ENCODE assay signal across 25 cellular contexts in genomic region chr2:171728989-171729951, GRCh38. TPM values are rescaled to one million over a fixed set of nuclear protein-coding genes. Genes with fewer than 3 reads are reported as not detected.
A peak's percentile ranks its signal among the peaks of the same experiment; 100 is the strongest.
DNase-seq lines count a peak whose midpoint lies in the region; ATAC-seq and TF ChIP-seq lines count a peak whose summit lies in the region.
"Had no signal": no experiment of that assay in that cellular context is flagged by ENCODE, and none has a peak within 500 bp of the region (broad histone marks: within the 10 kb centered on the region; RNA-seq: fewer than 3 reads in every experiment).

No MANE protein-coding gene starts in this region.

- POLR2A ChIA-PET in activated CD4-positive, alpha-beta T cell treated with anti-CD3 and anti-CD28 coated beads, Interleukin-2, amount 10 ng/mL, durations not matched to agents 7 days and 5 days (lab: Charles Lee) = no interaction called here

- H3K4me1 ChIP-seq in right lobe of liver = peaks cover 0 to 33% (median 15%) of the 10 kb centered on the region in 4 donors
- H3K4me1 ChIP-seq: BE2C, SJCRH30 had no signal

- peaks cover 0 to 8% (median 4%) of the 10 kb centered on the region in 4 donors for H3K36me3 ChIP-seq in right lobe of liver
- H3K36me3 ChIP-seq: BE2C had no signal

- DNase-seq in activated naive CD8-positive, alpha-beta T cell treated with anti-CD3 and anti-CD28 coated beads, Interleukin-2, amount 50 U/mL, for 24 hours = no peak
- DNase-seq in right lobe of liver (no peak), hypothalamus (lab: John Stamatoyannopoulos, UW) (no peak), T-helper 1 cell (no peak)
- no peak for DNase-seq in activated CD4-positive, alpha-beta T cell treated with anti-CD3 and anti-CD28 coated beads, Interleukin-2, amount 10 ng/mL, durations not matched to agents 7 days and 5 days
- DNase-seq: 8988T; ACHN; BE2C; GM23248; H9; IMR-90; KG1; MG63; NCI-H1105 treated with DMSO at 0.1 percent for 48 hours; NCI-H146; NCI-H1930; NCI-H446 treated with DMSO at 0.1 percent for 48 hours; NCI-H526; NCI-H82; NK-92 treated with Interleukin-12 subunit alpha and Interleukin-12 subunit beta, amount 100 ng/mL, for 24 hours; PC-3; SJCRH30 had no signal

- CTCF ChIA-PET in activated CD4-positive, alpha-beta T cell treated with anti-CD3 and anti-CD28 coated beads, Interleukin-2, amount 10 ng/mL, durations not matched to agents 7 days and 5 days (lab: Charles Lee) = no interaction called here

- 36% methylated on average over 3 of the region's 3 CpGs for WGBS in right lobe of liver (ENCODE audit: insufficient coverage, low coverage, low lambda C conversion rate, missing lambda C conversion rate)

- no peaks in the 10 kb centered on the region for H3K27me3 Mint-ChIP-seq in activated naive CD8-positive, alpha-beta T cell
- no peaks in the 10 kb centered on the region for H3K27me3 Mint-ChIP-seq in activated naive CD8-positive, alpha-beta T cell treated with anti-CD3 and anti-CD28 coated beads, Interleukin-2, amount 50 U/mL, for 24 hours
- H3K27me3 Mint-ChIP-seq in activated CD4-positive, alpha-beta T cell treated with anti-CD3 and anti-CD28 coated beads, Interleukin-2, amount 10 ng/mL, durations not matched to agents 7 days and 5 days = no peaks in the 10 kb centered on the region

- no peak overlapping the region for H3K4me3 Mint-ChIP-seq in activated naive CD8-positive, alpha-beta T cell
- no peak overlapping the region for H3K4me3 Mint-ChIP-seq in activated naive CD8-positive, alpha-beta T cell treated with anti-CD3 and anti-CD28 coated beads, Interleukin-2, amount 50 U/mL, for 24 hours
- H3K4me3 Mint-ChIP-seq in activated CD4-positive, alpha-beta T cell treated with anti-CD3 and anti-CD28 coated beads, Interleukin-2, amount 10 ng/mL, durations not matched to agents 7 days and 5 days = no peak overlapping the region
- H3K4me3 Mint-ChIP-seq: H9 had no signal

- H3K9me3 ChIP-seq in right lobe of liver = no peaks in the 10 kb centered on the region
- H3K9me3 ChIP-seq: BE2C, MG63 had no signal

- peak overlapping the region; percentile 42 for H3K27ac Mint-ChIP-seq in activated naive CD8-positive, alpha-beta T cell
- H3K27ac Mint-ChIP-seq in activated naive CD8-positive, alpha-beta T cell treated with anti-CD3 and anti-CD28 coated beads, Interleukin-2, amount 50 U/mL, for 24 hours = no peak overlapping the region
- H3K27ac Mint-ChIP-seq in activated CD4-positive, alpha-beta T cell treated with anti-CD3 and anti-CD28 coated beads, Interleukin-2, amount 10 ng/mL, durations not matched to agents 7 days and 5 days = no peak overlapping the region
- H3K27ac Mint-ChIP-seq: H9 had no signal

- no peak overlapping the region for H3K4me3 ChIP-seq in right lobe of liver
- H3K4me3 ChIP-seq: GM23248, MG63, SJCRH30 had no signal

- no peak for TF ChIP-seq POLR2A in right lobe of liver (IDR thresholded peaks at IDR 0.05)

- ATAC-seq in activated naive CD8-positive, alpha-beta T cell treated with anti-CD3 and anti-CD28 coated beads, Interleukin-2, amount 50 U/mL, for 24 hours = no peak
- peak; percentile 89 to 97 (median 93) for ATAC-seq in right lobe of liver
- ATAC-seq: PC-3, Right ventricle myocardium inferior had no signal

- H3K4me1 Mint-ChIP-seq in activated naive CD8-positive, alpha-beta T cell (ENCODE audit: low read depth) = no peaks in the 10 kb centered on the region
- H3K4me1 Mint-ChIP-seq in activated naive CD8-positive, alpha-beta T cell treated with anti-CD3 and anti-CD28 coated beads, Interleukin-2, amount 50 U/mL, for 24 hours = no peaks in the 10 kb centered on the region
- H3K4me1 Mint-ChIP-seq in activated CD4-positive, alpha-beta T cell treated with anti-CD3 and anti-CD28 coated beads, Interleukin-2, amount 10 ng/mL, durations not matched to agents 7 days and 5 days = no peaks in the 10 kb centered on the region
- H3K4me1 Mint-ChIP-seq: H9 had no signal

- intact Hi-C loops in right lobe of liver (cut with DNase I) = no loop called here

- H3K36me3 Mint-ChIP-seq in activated naive CD8-positive, alpha-beta T cell = peaks cover 24% of the 10 kb centered on the region
- peaks cover 42% of the 10 kb centered on the region for H3K36me3 Mint-ChIP-seq in activated naive CD8-positive, alpha-beta T cell treated with anti-CD3 and anti-CD28 coated beads, Interleukin-2, amount 50 U/mL, for 24 hours (ENCODE audit: low read depth)
- peaks cover 53% of the 10 kb centered on the region for H3K36me3 Mint-ChIP-seq in activated CD4-positive, alpha-beta T cell treated with anti-CD3 and anti-CD28 coated beads, Interleukin-2, amount 10 ng/mL, durations not matched to agents 7 days and 5 days (ENCODE audit: low read depth)

- no peaks in the 10 kb centered on the region for H3K9me3 Mint-ChIP-seq in activated naive CD8-positive, alpha-beta T cell (ENCODE audit: low read depth)
- H3K9me3 Mint-ChIP-seq in activated naive CD8-positive, alpha-beta T cell treated with anti-CD3 and anti-CD28 coated beads, Interleukin-2, amount 50 U/mL, for 24 hours = no peaks in the 10 kb centered on the region
- H3K9me3 Mint-ChIP-seq in activated CD4-positive, alpha-beta T cell treated with anti-CD3 and anti-CD28 coated beads, Interleukin-2, amount 10 ng/mL, durations not matched to agents 7 days and 5 days = no peaks in the 10 kb centered on the region
- H3K9me3 Mint-ChIP-seq: H9 had no signal

- TF ChIP-seq CTCF in VCaP (conservative IDR thresholded peaks at IDR 0.05) = 0 out of 2 replicates have a peak, but pooled peaks have one; percentile 21
- TF ChIP-seq CTCF in right lobe of liver (IDR thresholded peaks at IDR 0.05) = no peak

- H3K27ac ChIP-seq in VCaP (no peak overlapping the region), right lobe of liver (peak overlapping the region; percentile 50 to 63 (median 50))
- H3K27ac ChIP-seq: GM23248, SJCRH30 had no signal

- H3K27me3 ChIP-seq in right lobe of liver = no peaks in the 10 kb centered on the region
- H3K27me3 ChIP-seq: BE2C, MG63, SJCRH30 had no signal

RNA-seq across cellular contexts. Expression of gene DYNC1I2, which starts 42.0 kb away (rescaled TPM):
- total RNA-seq in right lobe of liver = 10 to 100 TPM; 19.1 to 33.6 (median 28.6) TPM
- total RNA-seq in activated CD4-positive, alpha-beta T cell treated with anti-CD3 and anti-CD28 coated beads, Interleukin-2, amount 10 ng/mL, durations not matched to agents 7 days and 5 days = 10 to 100 TPM; 49.5 to 52.5 TPM
